Comparison of ENCODE assay signal across 8 cellular contexts in the genomic region with DNA sequence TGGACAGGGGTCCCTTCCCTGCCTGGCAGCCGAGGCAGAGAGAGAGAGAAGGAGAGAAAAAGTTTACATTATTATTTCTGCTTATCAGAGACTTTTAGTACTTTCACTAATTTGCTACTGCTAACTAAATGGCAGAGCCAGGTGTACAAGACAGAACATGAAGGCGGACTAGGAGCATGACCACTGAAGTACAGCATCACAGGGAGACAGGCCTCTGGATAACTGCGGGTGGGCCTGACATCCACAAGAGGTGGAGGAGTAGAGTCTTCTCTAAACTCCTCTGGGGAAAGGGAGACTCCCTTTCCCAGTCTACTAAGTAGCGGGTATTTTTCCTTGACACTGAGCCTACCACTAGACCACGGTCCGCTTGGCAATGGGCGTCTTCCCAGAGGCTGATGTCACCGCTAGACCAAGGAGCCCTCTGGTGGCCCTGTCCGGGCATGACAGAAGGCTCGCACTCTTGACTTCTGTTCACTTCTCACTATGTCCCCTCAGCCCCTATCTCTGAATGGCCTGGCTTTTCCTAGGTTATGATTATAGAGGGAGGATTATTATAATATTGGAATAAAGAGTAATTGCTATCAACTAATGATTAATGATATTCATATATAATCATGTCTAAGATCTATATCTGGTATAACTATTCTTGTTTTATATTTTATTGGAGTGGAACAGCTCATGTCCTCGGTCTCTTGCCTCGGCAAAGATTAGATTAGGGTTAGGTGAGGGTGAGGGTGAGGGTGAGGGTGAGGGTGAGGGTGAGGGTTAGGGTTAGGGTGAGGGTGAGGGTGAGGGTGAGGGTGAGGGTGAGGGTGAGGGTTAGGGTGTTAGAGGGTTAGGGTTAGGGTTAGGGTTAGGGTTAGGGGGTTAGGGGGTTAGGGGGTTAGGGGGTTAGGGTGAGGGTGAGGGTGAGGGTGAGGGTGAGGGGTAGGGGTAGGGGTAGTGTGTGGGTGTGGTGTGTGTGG. TPM values are rescaled to one million over a fixed set of nuclear protein-coding genes. Genes with fewer than 3 reads are reported as not detected.
DNase-seq lines count a peak whose midpoint lies in the region; ATAC-seq, FAIRE-seq and TF ChIP-seq lines count a peak whose summit lies in the region.
"Not testable (repeated sequence)": the region's sequence is repeated elsewhere in the genome, so short reads cannot be mapped to it uniquely, and the experiment has no call there.

No MANE protein-coding gene starts in this region.

- H3K79me2 ChIP-seq in MM.1S (ENCODE audit: low read length); K562 (ENCODE audit: control insufficient read depth, insufficient read depth, low read length): not testable (repeated sequence)

- H3K9ac ChIP-seq in MM.1S (ENCODE audit: low read length); K562 (ENCODE audit: insufficient read depth in 1 of 2, low read depth in 2 of 2, low read length in 2 of 2): not testable (repeated sequence)

- not testable (repeated sequence) for H3K27ac ChIP-seq in MM.1S (ENCODE audit: low read length); K562 (ENCODE audit: extremely low read depth, low read depth, low read length); aorta (ENCODE audit: low read depth in 1 of 2, low read length in 2 of 2)

- H3K27me3 ChIP-seq in GM06990 (replicated peaks; ENCODE audit: control insufficient read depth, insufficient read depth, low read length); MM.1S (replicated peaks; ENCODE audit: insufficient read depth, low read length); K562 (ENCODE audit: control insufficient read depth in 2 of 2, insufficient read depth in 2 of 2, low read length in 2 of 2); aorta (ENCODE audit: control insufficient read depth in 1 of 2, insufficient read depth in 2 of 2, low read length in 1 of 2): not testable (repeated sequence)

- H3K4me3 ChIP-seq in GM06990 (replicated peaks; ENCODE audit: low read depth, low read length); MM.1S (ENCODE audit: low read length); K562; aorta (ENCODE audit: low read length in 2 of 2): not testable (repeated sequence)

- not testable (repeated sequence) for H3K4me1 ChIP-seq in MM.1S (ENCODE audit: low read length); K562 (replicated peaks in 1 of 2; ENCODE audit: control insufficient read depth in 2 of 2, insufficient read depth in 2 of 2, low read length in 2 of 2); aorta (ENCODE audit: control insufficient read depth in 1 of 2, insufficient read depth in 2 of 2, low read length in 2 of 2)

- H3K9me3 ChIP-seq in MM.1S (replicated peaks; ENCODE audit: insufficient read depth, low read length); K562 (replicated peaks; ENCODE audit: control insufficient read depth, insufficient read depth, low read depth, low read length); aorta (ENCODE audit: control insufficient read depth, low read length): not testable (repeated sequence)

- CTCF ChIA-PET in K562 (lab: Yijun Ruan, JAX; ENCODE audit: low intra/inter-chr PET ratio), result interaction anchor here (0.6 to 1.5 kb wide), 3 partner anchors 86 to 235 kb away, joined by 3 to 20 read pairs (median 4); no protein-coding TSS in a partner anchor

- TF ChIP-seq RAD21 in K562 (CRISPR knock-in tag; conservative IDR thresholded peaks at IDR 0.05 in 1 of 2, IDR thresholded peaks at IDR 0.05 in 1 of 2), result peak; percentile 76 to 88

- POLR2A ChIA-PET in K562 (lab: Yijun Ruan, JAX), result not testable (repeated sequence)

- BruUV-seq in K562 (replicated peaks; lab: Mats Ljungman, UMichigan), result not testable (repeated sequence)

- DNase-seq in GM06990 (ENCODE audit: extremely low read depth, insufficient read length), result peak; percentile 38
- DNase-seq in MM.1S, result peak; percentile 53
- peak; percentile 28 to 31 for DNase-seq in activated CD4-positive, alpha-beta T cell treated with anti-CD3 and anti-CD28 coated beads, Interleukin-2, amount 50 U/mL, for 24 hours (ENCODE audit: low read depth in 1 of 2, low spot score in 1 of 2)
- peak in 3 of 4 experiments; percentile 15 to 59 (median 17) for DNase-seq in K562 (ENCODE audit: extremely low read depth in 1 of 4, low spot score in 3 of 4)
- peak; percentile 73 for DNase-seq in globus pallidus (ENCODE audit: low spot score)
- DNase-seq in mucosa of gallbladder (ENCODE audit: low spot score), result peak; percentile 65
- DNase-seq in stimulated activated CD4-positive, alpha-beta T cell treated with anti-CD3 and anti-CD28 coated beads, Interleukin-1b, Interleukin-23, amount 100 ng/mL, for 24 hours (ENCODE audit: low read depth in 4 of 4, low spot score in 1 of 4), result peak in 3 of 4 experiments; percentile 30 to 57 (median 37)
- peak; percentile 82 to 89 for DNase-seq in aorta

- H3K36me3 ChIP-seq in GM06990 (ENCODE audit: control insufficient read depth, insufficient read depth, low read length); MM.1S (replicated peaks; ENCODE audit: insufficient read depth, low read length); K562 (ENCODE audit: control insufficient read depth, insufficient read depth, low read length); aorta (ENCODE audit: control insufficient read depth in 1 of 2, insufficient read depth in 2 of 2, low read length in 1 of 2): not testable (repeated sequence)

- TF ChIP-seq POLR2A in K562 (conservative IDR thresholded peaks at IDR 0.05), result not testable (repeated sequence)

- peak; percentile 59 for ATAC-seq in K562
- not testable (repeated sequence) for ATAC-seq in aorta (ENCODE audit: low FRiP score)

- H3K9me1 ChIP-seq in K562 (ENCODE audit: control insufficient read depth, insufficient read depth, low read length), result not testable (repeated sequence)

- peak; percentile 85 for FAIRE-seq in K562 (lab: Jason Lieb, UNC)

- 5% methylated on average over 11 of the region's 12 CpGs for WGBS in K562 (ENCODE audit: insufficient coverage, low coverage, missing lambda C conversion rate)
- WGBS in aorta, 2 donors, result 47 to 48% methylated on average over 12 of the region's 12 CpGs

- not testable (repeated sequence) for H3K9me2 ChIP-seq in MM.1S (replicated peaks; ENCODE audit: insufficient read depth, low read length)

- in situ Hi-C loops in K562 (cut with MboI), result loop anchor here (5.0 kb wide), 1 partner anchor 106 kb away; no protein-coding TSS in a partner anchor

- H4K20me1 ChIP-seq in MM.1S (ENCODE audit: insufficient read depth, low read length); K562 (replicated peaks; ENCODE audit: control insufficient read depth, insufficient read depth, low read length): not testable (repeated sequence)

- not testable (repeated sequence) for TF ChIP-seq EP300 in K562 (IDR thresholded peaks at IDR 0.05; ENCODE audit: low read length)

- H3K4me2 ChIP-seq in MM.1S (ENCODE audit: low read depth, low read length); K562 (ENCODE audit: insufficient read depth, low read length): not testable (repeated sequence)

- H2AFZ ChIP-seq in MM.1S (ENCODE audit: low read length); K562 (ENCODE audit: low read depth, low read length): not testable (repeated sequence)

- not testable (repeated sequence) for H3F3A ChIP-seq in MM.1S (ENCODE audit: insufficient read depth, low read length)

- intact Hi-C loops in K562 (cut with micrococcal nuclease); aorta (cut with DNase I): not testable (repeated sequence)

- peak; percentile 87 for TF ChIP-seq CTCF in GM06990 (IDR thresholded peaks at IDR 0.05; ENCODE audit: insufficient read depth, low read length, poor library complexity, severe bottlenecking)
- TF ChIP-seq CTCF in MM.1S (IDR thresholded peaks at IDR 0.05; ENCODE audit: low read length), result peak; percentile 63
- TF ChIP-seq CTCF in K562 (IDR thresholded peaks at IDR 0.05 in 2 of 3, conservative IDR thresholded peaks at IDR 0.05 in 1 of 3; ENCODE audit: insufficient read depth in 2 of 3, low read depth in 1 of 3, low read length in 3 of 3), result peak; percentile 67 to 75 (median 72)

TF ChIP-seq in K562, 482 proteins besides CTCF, POLR2A, EP300 and RAD21 (continues in another document):
- peak; percentile 47 for TF ChIP-seq CREBBP (IDR thresholded peaks at IDR 0.05; ENCODE audit: low read depth, low read length)
- peak; percentile 89 for TF ChIP-seq NBN (IDR thresholded peaks at IDR 0.05; ENCODE audit: low read depth)
- peak; percentile 47; the same call in 1 of the 2 replicates for TF ChIP-seq STAG1 (CRISPR knock-in tag; IDR thresholded peaks at IDR 0.05; ENCODE audit: borderline replicate concordance)
- 0 out of 2 replicates have a peak, but pooled peaks have one; percentile 41 for TF ChIP-seq CREM (IDR thresholded peaks at IDR 0.05; ENCODE audit: low read depth)
- TF ChIP-seq SMC3 (conservative IDR thresholded peaks at IDR 0.05; ENCODE audit: insufficient read depth, low read depth, low read length), result peak; percentile 64; the same call in 1 of the 2 replicates

RNA-seq across cellular contexts. Expression of gene PARD6G, which starts 10.5 kb away (rescaled TPM):
- 0.72 and 1.4 TPM in 2 replicates for total RNA-seq in K562 (2011; cell fraction: chromatin; rRNA removed; ENCODE audit: low replicate concordance)
- 0.83 TPM in 1 of 2 replicates, not detected in the other for total RNA-seq in K562 (2011; cell fraction: nucleolus; rRNA removed)
- 0.46 TPM in 1 of 2 replicates, not detected in the other for total RNA-seq in K562 (2011; cell fraction: nucleoplasm; rRNA removed)
- total RNA-seq in K562 (2014; rRNA removed) (0.37 and 0.73 TPM in 2 replicates), K562 (2014; rRNA removed; fragmentation: Illumina TruSeq; extraction: Trizol) (0.19 and 0.33 TPM in 2 replicates), K562 (2015; rRNA removed; fragmentation: Illumina TruSeq; extraction: Trizol) (0.15 and 0.22 TPM in 2 replicates), K562 (2021) (0.92 and 1.2 TPM in 2 replicates), mucosa of gallbladder (4.1 TPM), aorta (1 to 10 TPM; 3.8 to 4.1 TPM)
- polyA plus RNA-seq in K562 (2011; rRNA removed) (0.26 TPM in 2 replicates), K562 (2014; fragmentation: Illumina TruSeq; extraction: Trizol) (0.15 and 0.25 TPM in 2 replicates), K562 (2014; fragmentation: Nextera tagmentation; extraction: Ambion mirVana) (under 1 TPM; 0.03 TPM), K562 (2014; rRNA removed) (0.46 and 0.76 TPM in 2 replicates), aorta (1 to 10 TPM in 1 of 2 donors, under 1 TPM in 1; 0.38 to 1.8 TPM)
- polyA plus RNA-seq in K562 (2011; cell fraction: cytosol; rRNA removed), result 0.18 and 0.72 TPM in 2 replicates
- 0.15 and 0.53 TPM in 2 replicates for polyA plus RNA-seq in K562 (2011; cell fraction: nucleus; rRNA removed)
- 0.73 and 1.4 TPM in 2 replicates for polyA plus RNA-seq in K562 (2012)
- polyA minus RNA-seq in K562 (2011; rRNA and poly(A)+ RNA removed), result 0.24 and 0.28 TPM in 2 replicates
- 1.1 TPM in 1 of 2 replicates, not detected in the other for polyA minus RNA-seq in K562 (2011; cell fraction: cytosol; rRNA and poly(A)+ RNA removed)
- not detected in 2 replicates for polyA minus RNA-seq in K562 (2011; cell fraction: nucleus; rRNA and poly(A)+ RNA removed)

Comparison
In these comparisons a context has a peak if more than half of its experiments do, and no peak if none do; other contexts are left out.
1. DNase-seq: peak in every context shown above with its lines; median percentile 86 in aorta; 73 in globus pallidus; 65 in mucosa of gallbladder; 53 in MM.1S; 38 in GM06990; 37 in stimulated activated CD4-positive, alpha-beta T cell treated with anti-CD3 and anti-CD28 coated beads, Interleukin-1b, Interleukin-23, amount 100 ng/mL, for 24 hours; 30 in activated CD4-positive, alpha-beta T cell treated with anti-CD3 and anti-CD28 coated beads, Interleukin-2, amount 50 U/mL, for 24 hours; 17 in K562.